Comparison of ENCODE assay signal across 1 cellular context in genomic region chr10:102225646-102226541, GRCh38.
TF ChIP-seq lines count a peak whose summit lies in the region.

TSS of gene ELOVL3 (plus strand) at chr10:102226299. CDS start at chr10:102226549, 250 bp downstream.

TF ChIP-seq in HEK293, 187 proteins besides CTCF, POLR2A, EP300 and RAD21 (continued from another document and continues in another):
- TF ChIP-seq TSHZ1 (tag by site-specific recombination; IDR thresholded peaks at IDR 0.05; ENCODE audit: borderline replicate concordance), result no peak
- TF ChIP-seq PRDM4 (tag by site-specific recombination; IDR thresholded peaks at IDR 0.05), result peak; percentile 75
- no peak for TF ChIP-seq ZNF394 (tag by site-specific recombination; IDR thresholded peaks at IDR 0.05; ENCODE audit: borderline replicate concordance)
- no peak for TF ChIP-seq ZNF175 (tag by site-specific recombination; IDR thresholded peaks at IDR 0.05)
- TF ChIP-seq REST (tag by site-specific recombination; IDR thresholded peaks at IDR 0.05), result no peak
- no peak for TF ChIP-seq KLF10 (tag by site-specific recombination; IDR thresholded peaks at IDR 0.05)
- no peak for TF ChIP-seq ZNF23 (tag by site-specific recombination; IDR thresholded peaks at IDR 0.05; ENCODE audit: borderline replicate concordance)
- peak; percentile 42; the same call in 1 of the 2 replicates for TF ChIP-seq SP7 (tag by site-specific recombination; IDR thresholded peaks at IDR 0.05)
- TF ChIP-seq PRDM2 (tag by site-specific recombination; IDR thresholded peaks at IDR 0.05; ENCODE audit: borderline replicate concordance), result no peak
- TF ChIP-seq ZNF561 (tag by site-specific recombination; IDR thresholded peaks at IDR 0.05; ENCODE audit: borderline replicate concordance), result no peak
- TF ChIP-seq ZNF223 (tag by site-specific recombination; IDR thresholded peaks at IDR 0.05), result no peak
- TF ChIP-seq ZNF670 (tag by site-specific recombination; IDR thresholded peaks at IDR 0.05; ENCODE audit: low read depth), result no peak
- no peak for TF ChIP-seq ZSCAN30 (tag by site-specific recombination; IDR thresholded peaks at IDR 0.05)
- no peak for TF ChIP-seq ZNF645 (tag by site-specific recombination; IDR thresholded peaks at IDR 0.05)
- TF ChIP-seq ZNF473 (tag by site-specific recombination; IDR thresholded peaks at IDR 0.05), result no peak
- TF ChIP-seq GLI4 (tag by site-specific recombination; IDR thresholded peaks at IDR 0.05), result no peak
- peak; percentile 37; the same call in 1 of the 2 replicates for TF ChIP-seq HOXD13 (CRISPR knock-in tag; IDR thresholded peaks at IDR 0.05; ENCODE audit: borderline replicate concordance)
- no peak for TF ChIP-seq ZNF133 (tag by site-specific recombination; IDR thresholded peaks at IDR 0.05)
- TF ChIP-seq ZNF501 (tag by site-specific recombination; IDR thresholded peaks at IDR 0.05), result no peak
- no peak for TF ChIP-seq ZNF785 (tag by site-specific recombination; IDR thresholded peaks at IDR 0.05)
- no peak for TF ChIP-seq ZNF280D (tag by site-specific recombination; IDR thresholded peaks at IDR 0.05)
- TF ChIP-seq ZSCAN16 (tag by site-specific recombination; IDR thresholded peaks at IDR 0.05), result no peak
- TF ChIP-seq ZNF26 (tag by site-specific recombination; IDR thresholded peaks at IDR 0.05), result no peak
- TF ChIP-seq BCL6B (tag by site-specific recombination; IDR thresholded peaks at IDR 0.05), result peak; percentile 79
- no peak for TF ChIP-seq ZXDB (tag by site-specific recombination; IDR thresholded peaks at IDR 0.05)
- TF ChIP-seq ZFHX2 (tag by site-specific recombination; conservative IDR thresholded peaks at IDR 0.05), result peak; percentile 84
- no peak for TF ChIP-seq ZNF621 (tag by site-specific recombination; IDR thresholded peaks at IDR 0.05)
- TF ChIP-seq BCL11A (tag by site-specific recombination; IDR thresholded peaks at IDR 0.05; ENCODE audit: low read depth), result no peak
- no peak for TF ChIP-seq SP3 (tag by site-specific recombination; IDR thresholded peaks at IDR 0.05)
- no peak for TF ChIP-seq ZNF138 (tag by site-specific recombination; IDR thresholded peaks at IDR 0.05; ENCODE audit: borderline replicate concordance)
